In the genomic region with DNA sequence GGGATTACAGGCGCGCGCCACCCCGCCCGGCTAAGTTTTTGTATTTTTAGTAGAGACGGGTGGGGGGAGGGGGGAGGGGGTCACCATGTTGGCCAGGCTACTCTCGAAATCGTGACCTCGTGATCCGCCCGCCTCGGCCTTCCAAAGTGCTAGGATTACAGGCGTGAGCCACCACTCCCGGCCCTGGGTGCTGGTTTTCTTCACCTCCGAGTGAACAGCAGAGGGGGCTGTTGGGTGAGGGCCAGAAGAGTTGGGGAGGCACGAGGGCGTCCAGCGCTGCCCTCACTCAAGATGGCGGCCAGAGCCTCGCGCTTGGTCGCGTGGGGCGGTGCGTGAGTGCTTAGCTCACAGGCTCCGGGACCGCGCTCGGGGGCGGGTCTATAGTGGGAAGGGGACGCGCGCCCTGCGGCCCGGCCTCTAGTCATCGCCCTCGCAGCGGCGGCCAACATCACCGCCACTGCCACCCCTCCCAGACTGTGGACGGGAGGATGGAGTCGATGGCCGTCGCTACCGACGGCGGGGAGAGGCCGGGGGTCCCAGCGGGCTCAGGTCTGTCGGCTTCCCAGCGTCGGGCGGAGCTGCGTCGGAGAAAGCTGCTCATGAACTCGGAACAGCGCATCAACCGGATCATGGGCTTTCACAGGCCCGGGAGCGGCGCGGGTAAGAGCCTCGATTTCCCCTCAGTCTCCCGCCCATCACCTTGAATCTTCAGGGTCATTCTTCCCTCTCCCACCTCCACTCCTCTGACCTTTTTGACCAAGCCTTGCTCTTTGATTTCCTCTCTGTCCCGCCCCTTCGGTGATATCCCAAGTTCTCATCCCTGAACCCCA, we compare ENCODE assay signal across 1 cellular context.
TF ChIP-seq lines count a peak whose summit lies in the region.

A gene (plus strand): TSS at position 416 of the 830 bp plus-strand sequence. CDS start 73 bp downstream, at position 489.

TF ChIP-seq in HEK293, 187 proteins besides CTCF, POLR2A, EP300 and RAD21 (continued from another document and continues in another):
- TF ChIP-seq, protein P1, sequence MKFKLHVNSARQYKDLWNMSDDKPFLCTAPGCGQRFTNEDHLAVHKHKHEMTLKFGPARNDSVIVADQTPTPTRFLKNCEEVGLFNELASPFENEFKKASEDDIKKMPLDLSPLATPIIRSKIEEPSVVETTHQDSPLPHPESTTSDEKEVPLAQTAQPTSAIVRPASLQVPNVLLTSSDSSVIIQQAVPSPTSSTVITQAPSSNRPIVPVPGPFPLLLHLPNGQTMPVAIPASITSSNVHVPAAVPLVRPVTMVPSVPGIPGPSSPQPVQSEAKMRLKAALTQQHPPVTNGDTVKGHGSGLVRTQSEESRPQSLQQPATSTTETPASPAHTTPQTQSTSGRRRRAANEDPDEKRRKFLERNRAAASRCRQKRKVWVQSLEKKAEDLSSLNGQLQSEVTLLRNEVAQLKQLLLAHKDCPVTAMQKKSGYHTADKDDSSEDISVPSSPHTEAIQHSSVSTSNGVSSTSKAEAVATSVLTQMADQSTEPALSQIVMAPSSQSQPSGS (tag by site-specific recombination; IDR thresholded peaks at IDR 0.05; ENCODE audit: low read depth) = no peak
- TF ChIP-seq, protein P2, sequence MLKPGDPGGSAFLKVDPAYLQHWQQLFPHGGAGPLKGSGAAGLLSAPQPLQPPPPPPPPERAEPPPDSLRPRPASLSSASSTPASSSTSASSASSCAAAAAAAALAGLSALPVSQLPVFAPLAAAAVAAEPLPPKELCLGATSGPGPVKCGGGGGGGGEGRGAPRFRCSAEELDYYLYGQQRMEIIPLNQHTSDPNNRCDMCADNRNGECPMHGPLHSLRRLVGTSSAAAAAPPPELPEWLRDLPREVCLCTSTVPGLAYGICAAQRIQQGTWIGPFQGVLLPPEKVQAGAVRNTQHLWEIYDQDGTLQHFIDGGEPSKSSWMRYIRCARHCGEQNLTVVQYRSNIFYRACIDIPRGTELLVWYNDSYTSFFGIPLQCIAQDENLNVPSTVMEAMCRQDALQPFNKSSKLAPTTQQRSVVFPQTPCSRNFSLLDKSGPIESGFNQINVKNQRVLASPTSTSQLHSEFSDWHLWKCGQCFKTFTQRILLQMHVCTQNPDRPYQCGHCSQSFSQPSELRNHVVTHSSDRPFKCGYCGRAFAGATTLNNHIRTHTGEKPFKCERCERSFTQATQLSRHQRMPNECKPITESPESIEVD (tag by site-specific recombination; IDR thresholded peaks at IDR 0.05) = 0 out of 2 replicates have a peak, but pooled peaks have one; percentile 7
- TF ChIP-seq ZNF549 (tag by site-specific recombination; IDR thresholded peaks at IDR 0.05) (no peak), SCRT1 (tag by site-specific recombination; IDR thresholded peaks at IDR 0.05; ENCODE audit: borderline replicate concordance) (no peak), ZNF121 (tag by site-specific recombination; IDR thresholded peaks at IDR 0.05) (no peak), ZNF843 (tag by site-specific recombination; IDR thresholded peaks at IDR 0.05) (peak; percentile 70; the same call in 1 of the 2 replicates), ZNF311 (tag by site-specific recombination; IDR thresholded peaks at IDR 0.05; ENCODE audit: borderline replicate concordance) (no peak), ZNF146 (tag by site-specific recombination; IDR thresholded peaks at IDR 0.05) (no peak), YY1 (tag by site-specific recombination; IDR thresholded peaks at IDR 0.05) (peak; percentile 99), ZBTB48 (tag by site-specific recombination; IDR thresholded peaks at IDR 0.05) (no peak), ZNF404 (tag by site-specific recombination; IDR thresholded peaks at IDR 0.05) (no peak), ZNF529 (tag by site-specific recombination; IDR thresholded peaks at IDR 0.05; ENCODE audit: insufficient replicate concordance) (no peak), SP2 (tag by site-specific recombination; IDR thresholded peaks at IDR 0.05) (peak; percentile 95), ZNF426 (tag by site-specific recombination; IDR thresholded peaks at IDR 0.05) (no peak), ZNF214 (tag by site-specific recombination; IDR thresholded peaks at IDR 0.05; ENCODE audit: borderline replicate concordance) (no peak), ZNF37A (tag by site-specific recombination; IDR thresholded peaks at IDR 0.05) (no peak), WT1 (tag by site-specific recombination; IDR thresholded peaks at IDR 0.05) (peak; percentile 69), OSR2 (tag by site-specific recombination; IDR thresholded peaks at IDR 0.05) (no peak), ZNF510 (tag by site-specific recombination; IDR thresholded peaks at IDR 0.05; ENCODE audit: insufficient replicate concordance) (no peak), ZFP3 (tag by site-specific recombination; IDR thresholded peaks at IDR 0.05; ENCODE audit: low read depth) (no peak), EGR2 (tag by site-specific recombination; IDR thresholded peaks at IDR 0.05; ENCODE audit: low read depth) (peak; percentile 89), GLIS1 (tag by site-specific recombination; IDR thresholded peaks at IDR 0.05) (peak; percentile 81), YY2 (tag by site-specific recombination; IDR thresholded peaks at IDR 0.05) (peak; percentile 90), ZNF558 (tag by site-specific recombination; IDR thresholded peaks at IDR 0.05) (0 out of 2 replicates have a peak, but pooled peaks have one; percentile 40), ZBTB7A (tag by site-specific recombination; IDR thresholded peaks at IDR 0.05; ENCODE audit: low read depth) (no peak; the same call in none of the 2 replicates), ZNF571 (tag by site-specific recombination; IDR thresholded peaks at IDR 0.05) (no peak), ZNF114 (tag by site-specific recombination; IDR thresholded peaks at IDR 0.05) (no peak), BCL11A (tag by site-specific recombination; IDR thresholded peaks at IDR 0.05; ENCODE audit: low read depth) (peak; percentile 44), ZNF302 (tag by site-specific recombination; IDR thresholded peaks at IDR 0.05; ENCODE audit: low read depth) (no peak), ZXDB (tag by site-specific recombination; IDR thresholded peaks at IDR 0.05) (peak; percentile 88), KLF1 (tag by site-specific recombination; IDR thresholded peaks at IDR 0.05) (peak; percentile 78; the same call in 1 of the 2 replicates), ZNF157 (tag by site-specific recombination; IDR thresholded peaks at IDR 0.05) (no peak), ZBTB17 (tag by site-specific recombination; IDR thresholded peaks at IDR 0.05) (peak; percentile 94), ZNF514 (tag by site-specific recombination; IDR thresholded peaks at IDR 0.05) (no peak)
- TF ChIP-seq, protein P3, sequence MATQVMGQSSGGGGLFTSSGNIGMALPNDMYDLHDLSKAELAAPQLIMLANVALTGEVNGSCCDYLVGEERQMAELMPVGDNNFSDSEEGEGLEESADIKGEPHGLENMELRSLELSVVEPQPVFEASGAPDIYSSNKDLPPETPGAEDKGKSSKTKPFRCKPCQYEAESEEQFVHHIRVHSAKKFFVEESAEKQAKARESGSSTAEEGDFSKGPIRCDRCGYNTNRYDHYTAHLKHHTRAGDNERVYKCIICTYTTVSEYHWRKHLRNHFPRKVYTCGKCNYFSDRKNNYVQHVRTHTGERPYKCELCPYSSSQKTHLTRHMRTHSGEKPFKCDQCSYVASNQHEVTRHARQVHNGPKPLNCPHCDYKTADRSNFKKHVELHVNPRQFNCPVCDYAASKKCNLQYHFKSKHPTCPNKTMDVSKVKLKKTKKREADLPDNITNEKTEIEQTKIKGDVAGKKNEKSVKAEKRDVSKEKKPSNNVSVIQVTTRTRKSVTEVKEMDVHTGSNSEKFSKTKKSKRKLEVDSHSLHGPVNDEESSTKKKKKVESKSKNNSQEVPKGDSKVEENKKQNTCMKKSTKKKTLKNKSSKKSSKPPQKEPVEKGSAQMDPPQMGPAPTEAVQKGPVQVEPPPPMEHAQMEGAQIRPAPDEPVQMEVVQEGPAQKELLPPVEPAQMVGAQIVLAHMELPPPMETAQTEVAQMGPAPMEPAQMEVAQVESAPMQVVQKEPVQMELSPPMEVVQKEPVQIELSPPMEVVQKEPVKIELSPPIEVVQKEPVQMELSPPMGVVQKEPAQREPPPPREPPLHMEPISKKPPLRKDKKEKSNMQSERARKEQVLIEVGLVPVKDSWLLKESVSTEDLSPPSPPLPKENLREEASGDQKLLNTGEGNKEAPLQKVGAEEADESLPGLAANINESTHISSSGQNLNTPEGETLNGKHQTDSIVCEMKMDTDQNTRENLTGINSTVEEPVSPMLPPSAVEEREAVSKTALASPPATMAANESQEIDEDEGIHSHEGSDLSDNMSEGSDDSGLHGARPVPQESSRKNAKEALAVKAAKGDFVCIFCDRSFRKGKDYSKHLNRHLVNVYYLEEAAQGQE (tag by site-specific recombination; IDR thresholded peaks at IDR 0.05) = peak; percentile 43
- TF ChIP-seq, protein P4, sequence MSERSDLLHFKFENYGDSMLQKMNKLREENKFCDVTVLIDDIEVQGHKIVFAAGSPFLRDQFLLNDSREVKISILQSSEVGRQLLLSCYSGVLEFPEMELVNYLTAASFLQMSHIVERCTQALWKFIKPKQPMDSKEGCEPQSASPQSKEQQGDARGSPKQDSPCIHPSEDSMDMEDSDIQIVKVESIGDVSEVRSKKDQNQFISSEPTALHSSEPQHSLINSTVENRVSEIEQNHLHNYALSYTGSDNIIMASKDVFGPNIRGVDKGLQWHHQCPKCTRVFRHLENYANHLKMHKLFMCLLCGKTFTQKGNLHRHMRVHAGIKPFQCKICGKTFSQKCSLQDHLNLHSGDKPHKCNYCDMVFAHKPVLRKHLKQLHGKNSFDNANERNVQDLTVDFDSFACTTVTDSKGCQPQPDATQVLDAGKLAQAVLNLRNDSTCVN (tag by site-specific recombination; optimal IDR thresholded peaks at IDR 0.05) = peak; percentile 99
- TF ChIP-seq, protein P5, sequence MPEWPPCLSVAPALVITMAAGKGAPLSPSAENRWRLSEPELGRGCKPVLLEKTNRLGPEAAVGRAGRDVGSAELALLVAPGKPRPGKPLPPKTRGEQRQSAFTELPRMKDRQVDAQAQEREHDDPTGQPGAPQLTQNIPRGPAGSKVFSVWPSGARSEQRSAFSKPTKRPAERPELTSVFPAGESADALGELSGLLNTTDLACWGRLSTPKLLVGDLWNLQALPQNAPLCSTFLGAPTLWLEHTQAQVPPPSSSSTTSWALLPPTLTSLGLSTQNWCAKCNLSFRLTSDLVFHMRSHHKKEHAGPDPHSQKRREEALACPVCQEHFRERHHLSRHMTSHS (tag by site-specific recombination; IDR thresholded peaks at IDR 0.05) = no peak
- TF ChIP-seq, protein P6, sequence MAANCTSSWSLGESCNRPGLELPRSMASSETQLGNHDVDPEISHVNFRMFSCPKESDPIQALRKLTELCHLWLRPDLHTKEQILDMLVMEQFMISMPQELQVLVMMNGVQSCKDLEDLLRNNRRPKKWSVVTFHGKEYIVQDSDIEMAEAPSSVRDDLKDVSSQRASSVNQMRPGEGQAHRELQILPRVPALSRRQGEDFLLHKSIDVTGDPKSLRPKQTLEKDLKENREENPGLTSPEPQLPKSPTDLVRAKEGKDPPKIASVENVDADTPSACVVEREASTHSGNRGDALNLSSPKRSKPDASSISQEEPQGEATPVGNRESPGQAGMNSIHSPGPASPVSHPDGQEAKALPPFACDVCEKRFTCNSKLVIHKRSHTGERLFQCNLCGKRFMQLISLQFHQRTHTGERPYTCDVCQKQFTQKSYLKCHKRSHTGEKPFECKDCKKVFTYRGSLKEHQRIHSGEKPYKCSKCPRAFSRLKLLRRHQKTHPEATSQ (tag by site-specific recombination; IDR thresholded peaks at IDR 0.05) = peak; percentile 27; the same call in 1 of the 2 replicates
- TF ChIP-seq, protein P7, sequence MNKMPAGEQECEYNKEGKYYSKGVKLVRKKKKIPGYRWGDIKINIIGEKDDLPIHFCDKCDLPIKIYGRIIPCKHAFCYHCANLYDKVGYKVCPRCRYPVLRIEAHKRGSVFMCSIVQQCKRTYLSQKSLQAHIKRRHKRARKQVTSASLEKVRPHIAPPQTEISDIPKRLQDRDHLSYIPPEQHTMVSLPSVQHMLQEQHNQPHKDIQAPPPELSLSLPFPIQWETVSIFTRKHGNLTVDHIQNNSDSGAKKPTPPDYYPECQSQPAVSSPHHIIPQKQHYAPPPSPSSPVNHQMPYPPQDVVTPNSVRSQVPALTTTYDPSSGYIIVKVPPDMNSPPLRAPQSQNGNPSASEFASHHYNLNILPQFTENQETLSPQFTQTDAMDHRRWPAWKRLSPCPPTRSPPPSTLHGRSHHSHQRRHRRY (tag by site-specific recombination; IDR thresholded peaks at IDR 0.05) = no peak
- TF ChIP-seq, protein P8, sequence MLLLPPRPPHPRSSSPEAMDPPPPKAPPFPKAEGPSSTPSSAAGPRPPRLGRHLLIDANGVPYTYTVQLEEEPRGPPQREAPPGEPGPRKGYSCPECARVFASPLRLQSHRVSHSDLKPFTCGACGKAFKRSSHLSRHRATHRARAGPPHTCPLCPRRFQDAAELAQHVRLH (tag by site-specific recombination; IDR thresholded peaks at IDR 0.05) = peak; percentile 79
- TF ChIP-seq, protein P9, sequence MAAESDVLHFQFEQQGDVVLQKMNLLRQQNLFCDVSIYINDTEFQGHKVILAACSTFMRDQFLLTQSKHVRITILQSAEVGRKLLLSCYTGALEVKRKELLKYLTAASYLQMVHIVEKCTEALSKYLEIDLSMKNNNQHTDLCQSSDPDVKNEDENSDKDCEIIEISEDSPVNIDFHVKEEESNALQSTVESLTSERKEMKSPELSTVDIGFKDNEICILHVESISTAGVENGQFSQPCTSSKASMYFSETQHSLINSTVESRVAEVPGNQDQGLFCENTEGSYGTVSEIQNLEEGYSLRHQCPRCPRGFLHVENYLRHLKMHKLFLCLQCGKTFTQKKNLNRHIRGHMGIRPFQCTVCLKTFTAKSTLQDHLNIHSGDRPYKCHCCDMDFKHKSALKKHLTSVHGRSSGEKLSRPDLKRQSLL (tag by site-specific recombination; IDR thresholded peaks at IDR 0.05) = peak; percentile 62; the same call in 1 of the 2 replicates
- TF ChIP-seq, protein P10, sequence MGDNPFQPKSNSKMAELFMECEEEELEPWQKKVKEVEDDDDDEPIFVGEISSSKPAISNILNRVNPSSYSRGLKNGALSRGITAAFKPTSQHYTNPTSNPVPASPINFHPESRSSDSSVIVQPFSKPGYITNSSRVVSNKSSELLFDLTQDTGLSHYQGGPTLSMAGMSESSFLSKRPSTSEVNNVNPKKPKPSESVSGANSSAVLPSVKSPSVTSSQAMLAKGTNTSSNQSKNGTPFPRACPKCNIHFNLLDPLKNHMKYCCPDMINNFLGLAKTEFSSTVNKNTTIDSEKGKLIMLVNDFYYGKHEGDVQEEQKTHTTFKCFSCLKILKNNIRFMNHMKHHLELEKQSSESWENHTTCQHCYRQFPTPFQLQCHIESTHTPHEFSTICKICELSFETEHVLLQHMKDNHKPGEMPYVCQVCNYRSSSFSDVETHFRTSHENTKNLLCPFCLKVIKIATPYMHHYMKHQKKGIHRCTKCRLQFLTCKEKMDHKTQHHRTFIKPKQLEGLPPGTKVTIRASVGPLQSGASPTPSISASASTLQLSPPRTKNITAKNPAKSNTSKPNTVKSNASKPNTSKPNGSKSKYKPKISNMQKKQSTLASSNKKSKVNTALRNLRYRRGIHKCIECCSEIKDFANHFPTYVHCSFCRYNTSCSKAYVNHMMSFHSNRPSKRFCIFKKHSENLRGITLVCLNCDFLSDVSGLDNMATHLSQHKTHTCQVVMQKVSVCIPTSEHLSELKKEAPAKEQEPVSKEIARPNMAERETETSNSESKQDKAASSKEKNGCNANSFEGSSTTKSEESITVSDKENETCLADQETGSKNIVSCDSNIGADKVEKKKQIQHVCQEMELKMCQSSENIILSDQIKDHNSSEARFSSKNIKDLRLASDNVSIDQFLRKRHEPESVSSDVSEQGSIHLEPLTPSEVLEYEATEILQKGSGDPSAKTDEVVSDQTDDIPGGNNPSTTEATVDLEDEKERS (tag by site-specific recombination; IDR thresholded peaks at IDR 0.05) = 0 out of 2 replicates have a peak, but pooled peaks have one; percentile 33
